ENCODE assay signal across 17 cellular contexts in the genomic region with DNA sequence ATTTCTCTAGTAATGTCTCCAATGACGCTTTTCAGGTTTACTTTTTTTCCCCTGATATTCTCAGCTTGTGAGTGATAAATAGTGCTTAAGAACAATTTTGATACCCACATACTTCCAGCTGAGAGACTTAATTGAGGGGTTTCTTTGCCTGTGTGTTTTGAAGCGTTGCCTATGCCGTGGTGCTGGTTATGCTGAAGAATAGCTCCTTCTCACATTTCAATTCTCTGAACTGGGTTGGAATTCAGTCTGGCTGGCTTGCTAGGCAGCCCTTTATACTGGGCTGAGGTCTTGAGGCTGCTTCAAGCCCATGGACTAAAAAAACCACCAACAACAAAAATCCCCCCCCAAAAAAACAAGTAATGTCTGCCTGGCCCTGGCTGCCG.
DNase-seq lines count a peak whose midpoint lies in the region; ATAC-seq and TF ChIP-seq lines count a peak whose summit lies in the region.
"Had no signal": no experiment of that assay in that cellular context is flagged by ENCODE, and none has a peak within 500 bp of the region (broad histone marks: within the 10 kb centered on the region; RNA-seq: fewer than 3 reads in every experiment).

No MANE protein-coding gene starts in this region.

- H3K18ac ChIP-seq in mesendoderm (ENCODE audit: low read length): no peak overlapping the region

- no peak overlapping the region for H2BK120ac ChIP-seq in mesendoderm (ENCODE audit: low read depth, low read length)

- H3K79me1 ChIP-seq in mesendoderm (ENCODE audit: low read length): no peaks in the 10 kb centered on the region

- TF ChIP-seq EP300 in SK-N-SH (IDR thresholded peaks at IDR 0.05; ENCODE audit: borderline replicate concordance in 1 of 2, low read depth in 1 of 2, low read length in 1 of 2): no peak

- no peak for TF ChIP-seq RAD21 in SK-N-SH (IDR thresholded peaks at IDR 0.05; ENCODE audit: low read length)

- H3K79me2 ChIP-seq in SK-N-SH (ENCODE audit: insufficient read depth): no peaks in the 10 kb centered on the region
- no peaks in the 10 kb centered on the region for H3K79me2 ChIP-seq in mesendoderm (ENCODE audit: control insufficient read depth, insufficient read depth, low read length)

- no peaks in the 10 kb centered on the region; the same call in 1 of the 2 replicates for H3K27me3 Mint-ChIP-seq in WTC11 (ENCODE audit: low read depth)
- H3K27me3 Mint-ChIP-seq: activated naive CD8-positive, alpha-beta T cell had no signal

- no peaks in the 10 kb centered on the region for H3K36me3 Mint-ChIP-seq in WTC11
- H3K36me3 Mint-ChIP-seq: CD8-positive, alpha-beta T cell had no signal

- peak; percentile 31; the same call in 2 of the 3 replicates for ATAC-seq in SK-N-SH treated with all-trans-retinoic acid at 6 μM for 48 hours
- ATAC-seq in HG03469 (IDR thresholded peaks at IDR 0.05; ENCODE audit: unreplicated experiment): peak; percentile 1
- peak; percentile 76 for ATAC-seq in WTC11
- no peak for ATAC-seq in HG03025 (IDR thresholded peaks at IDR 0.05; ENCODE audit: low FRiP score, unreplicated experiment)
- ATAC-seq: CD8-positive, alpha-beta T cell; left ventricle myocardium superior; sciatic nerve had no signal

- no peaks in the 10 kb centered on the region for H4K20me1 ChIP-seq in SK-N-SH (ENCODE audit: insufficient read depth)

- H4K5ac ChIP-seq in mesendoderm (ENCODE audit: low read length): no peak overlapping the region

- H3K27ac Mint-ChIP-seq in WTC11: peak overlapping the region; percentile 57; the same call in 1 of the 2 replicates
- H3K27ac Mint-ChIP-seq: activated naive CD8-positive, alpha-beta T cell; CD8-positive, alpha-beta T cell had no signal

- no peak overlapping the region for H3K4me3 ChIP-seq in SK-N-SH (ENCODE audit: low read depth in 2 of 2, low read length in 1 of 2)
- no peak overlapping the region for H3K4me3 ChIP-seq in mesendoderm (ENCODE audit: low read length)
- H3K4me3 ChIP-seq: HAP-1, stomach, vagina had no signal

- CTCF ChIA-PET in SK-N-SH (lab: Yijun Ruan, JAX) (interaction anchor here (1.1 kb wide), 1 partner anchor 16 kb away, joined by 3 read pairs; no protein-coding TSS in a partner anchor), WTC11 (lab: Charles Lee) (interaction anchor here (0.6 kb wide), 1 partner anchor 218 kb away, joined by 3 read pairs; no protein-coding TSS in a partner anchor)

- H3K4me2 ChIP-seq in SK-N-SH (no peak overlapping the region), mesendoderm (ENCODE audit: low read length) (no peak overlapping the region)

- no peak overlapping the region for H3K56ac ChIP-seq in mesendoderm (ENCODE audit: low read length)

- WGBS in SK-N-SH (ENCODE audit: low lambda C conversion rate): 52% methylated on average over 4 of the region's 4 CpGs
- WGBS in mesendoderm (ENCODE audit: extremely low coverage, insufficient coverage, low lambda C conversion rate): no CpG with 5 or more reads among the region's 4 CpGs

- no peak overlapping the region for H2AFZ ChIP-seq in SK-N-SH (ENCODE audit: low read depth)

- POLR2A ChIA-PET in SK-N-SH (lab: Yijun Ruan, JAX): no interaction called here
- POLR2A ChIA-PET in WTC11 (lab: Charles Lee): no interaction called here

- no peak overlapping the region for H4K8ac ChIP-seq in mesendoderm (ENCODE audit: low read depth, low read length)

- H3K9ac ChIP-seq in SK-N-SH (no peak overlapping the region), mesendoderm (ENCODE audit: low read length) (no peak overlapping the region)

- DNase-seq in SK-N-SH (no peak), WTC11 (ENCODE audit: low spot score) (no peak), retina (peak; percentile 29), mesendoderm (no peak), cortex of kidney (lab: John Stamatoyannopoulos, UW) (no peak)
- DNase-seq: CD8-positive, alpha-beta T cell; effector memory CD4-positive, alpha-beta T cell; left ventricle myocardium superior; stomach had no signal

- peaks cover 28% of the 10 kb centered on the region for H3K4me1 Mint-ChIP-seq in WTC11

- no peaks in the 10 kb centered on the region for H3F3A ChIP-seq in SK-N-SH (replicated peaks; ENCODE audit: insufficient read depth)

- H2AK5ac ChIP-seq in mesendoderm (ENCODE audit: low read length): no peak overlapping the region

- H3K4me1 ChIP-seq in SK-N-SH (ENCODE audit: control insufficient read depth in 1 of 2, insufficient read depth in 2 of 2, low read depth in 1 of 2, low read length in 1 of 2): no peaks in the 10 kb centered on the region
- no peaks in the 10 kb centered on the region for H3K4me1 ChIP-seq in mesendoderm (ENCODE audit: control insufficient read depth, low read depth, low read length)
- H3K4me1 ChIP-seq: HAP-1, stomach, vagina had no signal

- no peak overlapping the region for H3K23ac ChIP-seq in mesendoderm (ENCODE audit: low read length)

- no peak overlapping the region for H3K4ac ChIP-seq in mesendoderm (ENCODE audit: low read depth, low read length)

- no peak overlapping the region for H3K4me3 Mint-ChIP-seq in WTC11
- H3K4me3 Mint-ChIP-seq: activated naive CD8-positive, alpha-beta T cell; CD8-positive, alpha-beta T cell had no signal

- no peak for TF ChIP-seq CTCF in SK-N-SH (IDR thresholded peaks at IDR 0.05)
- TF ChIP-seq CTCF in WTC11 (IDR thresholded peaks at IDR 0.05): no peak

- no peak overlapping the region for H2BK5ac ChIP-seq in mesendoderm (ENCODE audit: low read length)

- no peak overlapping the region for H2BK15ac ChIP-seq in mesendoderm (replicated peaks; ENCODE audit: low read depth)

- H3K36me3 ChIP-seq in SK-N-SH (replicated peaks in 1 of 2; ENCODE audit: control insufficient read depth in 1 of 2, insufficient read depth in 2 of 2, low read length in 1 of 2): no peaks in the 10 kb centered on the region
- H3K36me3 ChIP-seq in mesendoderm (ENCODE audit: control insufficient read depth, insufficient read depth, low read length): no peaks in the 10 kb centered on the region
- H3K36me3 ChIP-seq: HAP-1, stomach, vagina had no signal

- H3K27ac ChIP-seq in SK-N-SH (ENCODE audit: low read depth in 2 of 2, low read length in 1 of 2): no peak overlapping the region
- no peak overlapping the region for H3K27ac ChIP-seq in mesendoderm (ENCODE audit: low read depth, low read length)
- H3K27ac ChIP-seq: stomach, vagina, VCaP had no signal

- H3K9me3 ChIP-seq in SK-N-SH: no peaks in the 10 kb centered on the region
- H3K9me3 ChIP-seq: HAP-1, vagina had no signal

- no peaks in the 10 kb centered on the region for H3K9me2 ChIP-seq in SK-N-SH

- H3K9me3 Mint-ChIP-seq in WTC11: peaks cover 14% of the 10 kb centered on the region

- H3K27me3 ChIP-seq in SK-N-SH (ENCODE audit: insufficient read depth) (no peaks in the 10 kb centered on the region), mesendoderm (ENCODE audit: insufficient read depth, low read length, poor library complexity) (no peaks in the 10 kb centered on the region)
- H3K27me3 ChIP-seq: stomach, vagina had no signal

TF ChIP-seq in SK-N-SH treated with all-trans-retinoic acid at 6 μM for 48 hours, 23 proteins besides CTCF, POLR2A, EP300 and RAD21 (continues in another document):
- TF ChIP-seq RARB (CRISPR knock-in tag; IDR thresholded peaks at IDR 0.05) (no peak), ZC3H10 (CRISPR knock-in tag; IDR thresholded peaks at IDR 0.05) (no peak), ZNF8 (CRISPR knock-in tag; IDR thresholded peaks at IDR 0.05) (no peak), CREB5 (CRISPR knock-in tag; IDR thresholded peaks at IDR 0.05; ENCODE audit: low read depth) (no peak), ZFP3 (CRISPR knock-in tag; IDR thresholded peaks at IDR 0.05) (no peak)

TF ChIP-seq in SK-N-SH, 30 proteins besides CTCF, POLR2A, EP300 and RAD21 (continues in another document):
- TF ChIP-seq FOXM1 (IDR thresholded peaks at IDR 0.05; ENCODE audit: low read depth) (no peak), RCOR1 (IDR thresholded peaks at IDR 0.05; ENCODE audit: low read length) (no peak), JUND (IDR thresholded peaks at IDR 0.05) (no peak), SIN3A (IDR thresholded peaks at IDR 0.05; ENCODE audit: borderline replicate concordance, low read depth, low read length) (no peak), TCF12 (IDR thresholded peaks at IDR 0.05) (no peak)
- TF ChIP-seq, protein P1, sequence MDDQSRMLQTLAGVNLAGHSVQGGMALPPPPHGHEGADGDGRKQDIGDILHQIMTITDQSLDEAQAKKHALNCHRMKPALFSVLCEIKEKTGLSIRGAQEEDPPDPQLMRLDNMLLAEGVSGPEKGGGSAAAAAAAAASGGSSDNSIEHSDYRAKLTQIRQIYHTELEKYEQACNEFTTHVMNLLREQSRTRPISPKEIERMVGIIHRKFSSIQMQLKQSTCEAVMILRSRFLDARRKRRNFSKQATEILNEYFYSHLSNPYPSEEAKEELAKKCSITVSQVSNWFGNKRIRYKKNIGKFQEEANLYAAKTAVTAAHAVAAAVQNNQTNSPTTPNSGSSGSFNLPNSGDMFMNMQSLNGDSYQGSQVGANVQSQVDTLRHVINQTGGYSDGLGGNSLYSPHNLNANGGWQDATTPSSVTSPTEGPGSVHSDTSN (IDR thresholded peaks at IDR 0.05): no peak

TF ChIP-seq in WTC11, 78 proteins besides CTCF, POLR2A, EP300 and RAD21 (continues in another document):
- TF ChIP-seq NFATC4 (CRISPR knock-in tag; IDR thresholded peaks at IDR 0.05): no peak
- no peak for TF ChIP-seq MLX (CRISPR knock-in tag; IDR thresholded peaks at IDR 0.05)
- no peak for TF ChIP-seq NR2C2 (CRISPR knock-in tag; IDR thresholded peaks at IDR 0.05)
- no peak for TF ChIP-seq GRHL2 (CRISPR knock-in tag; IDR thresholded peaks at IDR 0.05; ENCODE audit: insufficient replicate concordance, severe bottlenecking)
- no peak for TF ChIP-seq ZNF416 (CRISPR knock-in tag; IDR thresholded peaks at IDR 0.05)
